In genomic region chr3:47162695-47163022, GRCh38 we compare ENCODE assay signal across 8 cellular contexts. TPM values are rescaled to one million over a fixed set of nuclear protein-coding genes. Genes with fewer than 3 reads are reported as not detected.
DNase-seq lines count a peak whose midpoint lies in the region; ATAC-seq and TF ChIP-seq lines count a peak whose summit lies in the region.

No MANE protein-coding gene starts in this region.

- peaks cover 22% of the 10 kb centered on the region for H3K36me3 Mint-ChIP-seq in activated CD8-positive, alpha-beta memory T cell treated with anti-CD3 and anti-CD28 coated beads, Interleukin-2, amount 10 ng/mL, durations not matched to agents 7 days and 5 days
- H3K36me3 Mint-ChIP-seq in glutamatergic neuron (ENCODE audit: unreplicated experiment), result no peaks in the 10 kb centered on the region

- CTCF ChIA-PET in activated CD8-positive, alpha-beta memory T cell treated with anti-CD3 and anti-CD28 coated beads, Interleukin-2, amount 10 ng/mL, durations not matched to agents 7 days and 5 days (lab: Charles Lee), result interaction anchor here (1.4 to 3.9 kb wide), 4 partner anchors 17 to 218 kb away, joined by 4 to 17 read pairs (median 8); partner anchors contain the start of gene PTPN23

- peak overlapping the region in 19 of 21 experiments; percentile 91 to 99 (median 95) for H3K27ac ChIP-seq in skin epidermis

- TF ChIP-seq CTCF in WI38 (IDR thresholded peaks at IDR 0.05; ENCODE audit: low read depth, low read length), result no peak
- no peak for TF ChIP-seq CTCF in glutamatergic neuron (IDR thresholded peaks at IDR 0.05; ENCODE audit: partially characterized antibody, unreplicated experiment)

- peak overlapping the region; percentile 73 for H3K4me3 ChIP-seq in WI38 (ENCODE audit: low read depth, low read length)
- H3K4me3 ChIP-seq in skin epidermis, result peak overlapping the region; percentile 68 to 99 (median 80)

- H3K27me3 Mint-ChIP-seq in activated CD8-positive, alpha-beta memory T cell treated with anti-CD3 and anti-CD28 coated beads, Interleukin-2, amount 10 ng/mL, durations not matched to agents 7 days and 5 days, result no peaks in the 10 kb centered on the region
- peaks cover 10% of the 10 kb centered on the region for H3K27me3 Mint-ChIP-seq in glutamatergic neuron (ENCODE audit: unreplicated experiment)

- DNase-seq in activated CD8-positive, alpha-beta memory T cell treated with anti-CD3 and anti-CD28 coated beads, Interleukin-2, amount 10 ng/mL, durations not matched to agents 7 days and 5 days, result no peak
- DNase-seq in activated CD8-positive, alpha-beta memory T cell treated with anti-CD3 and anti-CD28 coated beads, Interleukin-2, amount 50 U/mL, for 4 hours, result no peak
- DNase-seq in glutamatergic neuron, result no peak
- no peak for DNase-seq in KG1 (lab: John Stamatoyannopoulos, UW)
- no peak for DNase-seq in GF-D8 (lab: John Stamatoyannopoulos, UW)

- peaks cover 48% of the 10 kb centered on the region for H3K4me1 Mint-ChIP-seq in activated CD8-positive, alpha-beta memory T cell treated with anti-CD3 and anti-CD28 coated beads, Interleukin-2, amount 10 ng/mL, durations not matched to agents 7 days and 5 days
- H3K4me1 Mint-ChIP-seq in glutamatergic neuron (ENCODE audit: low read depth, unreplicated experiment), result peaks cover 18% of the 10 kb centered on the region

- peak overlapping the region; percentile 100 for H3K27ac Mint-ChIP-seq in activated CD8-positive, alpha-beta memory T cell treated with anti-CD3 and anti-CD28 coated beads, Interleukin-2, amount 10 ng/mL, durations not matched to agents 7 days and 5 days
- peak overlapping the region; percentile 99 for H3K27ac Mint-ChIP-seq in glutamatergic neuron (ENCODE audit: unreplicated experiment)

- peak overlapping the region; percentile 99 for H3K4me3 Mint-ChIP-seq in activated CD8-positive, alpha-beta memory T cell treated with anti-CD3 and anti-CD28 coated beads, Interleukin-2, amount 10 ng/mL, durations not matched to agents 7 days and 5 days
- peak overlapping the region; percentile 97 for H3K4me3 Mint-ChIP-seq in glutamatergic neuron (ENCODE audit: unreplicated experiment)

- no peaks in the 10 kb centered on the region for H3K9me3 Mint-ChIP-seq in activated CD8-positive, alpha-beta memory T cell treated with anti-CD3 and anti-CD28 coated beads, Interleukin-2, amount 10 ng/mL, durations not matched to agents 7 days and 5 days (ENCODE audit: low read depth)
- peaks cover 17% of the 10 kb centered on the region for H3K9me3 Mint-ChIP-seq in glutamatergic neuron (ENCODE audit: unreplicated experiment)

- no peak for ATAC-seq in activated CD8-positive, alpha-beta memory T cell treated with anti-CD3 and anti-CD28 coated beads, Interleukin-2, amount 10 ng/mL, durations not matched to agents 7 days and 5 days
- ATAC-seq in GM21390 (IDR thresholded peaks at IDR 0.05; ENCODE audit: unreplicated experiment), result no peak

RNA-seq across cellular contexts. Expression of gene SETD2, which starts 1.3 kb away (rescaled TPM):
- 10 to 100 TPM; 38.0 to 43.3 TPM for total RNA-seq in activated CD8-positive, alpha-beta memory T cell treated with anti-CD3 and anti-CD28 coated beads, Interleukin-2, amount 10 ng/mL, durations not matched to agents 7 days and 5 days
- 59.1 TPM for total RNA-seq in glutamatergic neuron (ENCODE audit: unreplicated experiment)
